Comparison of ENCODE assay signal across 31 cellular contexts in genomic region chr16:22751104-22751667, GRCh38.
"Had no signal": no experiment of that assay in that cellular context is flagged by ENCODE, and none has a peak within 500 bp of the region (broad histone marks: within the 10 kb centered on the region; RNA-seq: fewer than 3 reads in every experiment).

No MANE protein-coding gene starts in this region.

- H3K4me1 Mint-ChIP-seq: activated CD4-positive, alpha-beta memory T cell treated with anti-CD3 and anti-CD28 coated beads, Interleukin-2, amount 10 ng/mL, durations not matched to agents 7 days and 5 days; activated CD4-positive, alpha-beta T cell treated with anti-CD3 and anti-CD28 coated beads, Interleukin-2, amount 10 ng/mL, durations not matched to agents 7 days and 5 days; activated naive CD4-positive, alpha-beta T cell treated with anti-CD3 and anti-CD28 coated beads, Interleukin-2, amount 10 ng/mL, durations not matched to agents 7 days and 5 days; activated naive CD8-positive, alpha-beta T cell treated with anti-CD3 and anti-CD28 coated beads, Interleukin-2, amount 10 ng/mL, durations not matched to agents 7 days and 5 days; T-helper 17 cell had no signal

- H3K27me3 ChIP-seq: ascending aorta, cardiac muscle cell, colonic mucosa, gastrocnemius medialis had no signal

- H3K9me3 Mint-ChIP-seq: activated CD4-positive, alpha-beta memory T cell treated with anti-CD3 and anti-CD28 coated beads, Interleukin-2, amount 10 ng/mL, durations not matched to agents 7 days and 5 days; activated CD4-positive, alpha-beta T cell treated with anti-CD3 and anti-CD28 coated beads, Interleukin-2, amount 10 ng/mL, durations not matched to agents 7 days and 5 days; activated naive CD8-positive, alpha-beta T cell treated with anti-CD3 and anti-CD28 coated beads, Interleukin-2, amount 10 ng/mL, durations not matched to agents 7 days and 5 days had no signal

- H3K4me3 ChIP-seq: ascending aorta, breast epithelium, cardiac muscle cell, colonic mucosa, gastrocnemius medialis, heart left ventricle had no signal

- H3K27me3 Mint-ChIP-seq: activated CD4-positive, alpha-beta memory T cell treated with anti-CD3 and anti-CD28 coated beads, Interleukin-2, amount 10 ng/mL, durations not matched to agents 7 days and 5 days had no signal

- H3K4me3 Mint-ChIP-seq: activated CD4-positive, alpha-beta memory T cell treated with anti-CD3 and anti-CD28 coated beads, Interleukin-2, amount 10 ng/mL, durations not matched to agents 7 days and 5 days; activated CD4-positive, alpha-beta T cell treated with anti-CD3 and anti-CD28 coated beads, Interleukin-2, amount 10 ng/mL, durations not matched to agents 7 days and 5 days; activated naive CD4-positive, alpha-beta T cell treated with anti-CD3 and anti-CD28 coated beads, Interleukin-2, amount 10 ng/mL, durations not matched to agents 7 days and 5 days; activated naive CD8-positive, alpha-beta T cell treated with anti-CD3 and anti-CD28 coated beads, Interleukin-2, amount 10 ng/mL, durations not matched to agents 7 days and 5 days; activated T-cell treated with anti-CD3 and anti-CD28 coated beads, Interleukin-2, amount 50 U/mL, for 24 hours; activated T-cell treated with anti-CD3 and anti-CD28 coated beads, Interleukin-2, amount 50 U/mL, for 72 hours; brain; T-helper 17 cell; T-helper 2 cell treated with Interferon-gamma antibody and Interleukin-4, amounts not matched to agents 5 μg/mL and 100 μg/mL, for 36 hours had no signal

- H3K36me3 ChIP-seq: ascending aorta, breast epithelium, cardiac muscle cell, colonic mucosa, gastrocnemius medialis, heart left ventricle had no signal

- H3K9me3 ChIP-seq: ascending aorta, breast epithelium, colonic mucosa, gastrocnemius medialis had no signal

- ATAC-seq: activated naive CD4-positive, alpha-beta T cell treated with anti-CD3 and anti-CD28 coated beads, Interleukin-2, amount 50 U/mL, for 72 hours; activated T-cell treated with anti-CD3 and anti-CD28 coated beads, Interleukin-2, amount 50 U/mL, for 72 hours; esophagus mucosa; foreskin keratinocyte; gastrocnemius medialis; T-helper 17 cell had no signal

- H3K36me3 Mint-ChIP-seq: activated naive CD4-positive, alpha-beta T cell treated with anti-CD3 and anti-CD28 coated beads, Interleukin-2, amount 10 ng/mL, durations not matched to agents 7 days and 5 days; activated naive CD4-positive, alpha-beta T cell treated with anti-CD3 and anti-CD28 coated beads, Interleukin-2, amount 50 U/mL, for 72 hours; activated naive CD8-positive, alpha-beta T cell treated with anti-CD3 and anti-CD28 coated beads, Interleukin-2, amount 10 ng/mL, durations not matched to agents 7 days and 5 days; brain had no signal

- H3K4me1 ChIP-seq: ascending aorta, breast epithelium, colonic mucosa, foreskin keratinocyte, gastrocnemius medialis, heart left ventricle had no signal

- DNase-seq: activated CD4-positive, alpha-beta memory T cell treated with anti-CD3 and anti-CD28 coated beads, Interleukin-2, amount 10 ng/mL, durations not matched to agents 7 days and 5 days; activated CD4-positive, alpha-beta T cell treated with anti-CD3 and anti-CD28 coated beads for 1 hour; activated CD4-positive, alpha-beta T cell treated with anti-CD3 and anti-CD28 coated beads for 4 hours; activated CD4-positive, alpha-beta T cell treated with anti-CD3 and anti-CD28 coated beads, Interleukin-2, amount 10 ng/mL, durations not matched to agents 7 days and 5 days; activated CD4-positive, alpha-beta T cell treated with anti-CD3 and anti-CD28 coated beads, Interleukin-2, amount 50 U/mL, for 4 hours; activated CD8-positive, alpha-beta memory T cell treated with anti-CD3 and anti-CD28 coated beads, Interleukin-2, amount 50 U/mL, for 48 hours; activated gamma-delta T cell; activated naive CD4-positive, alpha-beta T cell; activated naive CD4-positive, alpha-beta T cell treated with anti-CD3 and anti-CD28 coated beads, Interleukin-2, amount 10 ng/mL, durations not matched to agents 7 days and 5 days; activated naive CD8-positive, alpha-beta T cell treated with anti-CD3 and anti-CD28 coated beads, Interleukin-2, amount 10 ng/mL, durations not matched to agents 7 days and 5 days; activated T-cell treated with anti-CD3 and anti-CD28 coated beads for 4 hours; activated T-cell treated with anti-CD3 and anti-CD28 coated beads, Interleukin-2, amount 50 U/mL, for 24 hours; activated T-cell treated with anti-CD3 and anti-CD28 coated beads, Interleukin-2, amount 50 U/mL, for 72 hours; central memory CD4-positive, alpha-beta T cell; cerebellar nuclear complex; colonic mucosa; effector CD8-positive, alpha-beta T cell; foreskin keratinocyte; gastrocnemius medialis; glutamatergic neuron; heart left ventricle; T-helper 1 cell; T-helper 17 cell; T1000 had no signal

- H3K27ac Mint-ChIP-seq: activated CD4-positive, alpha-beta memory T cell treated with anti-CD3 and anti-CD28 coated beads, Interleukin-2, amount 10 ng/mL, durations not matched to agents 7 days and 5 days; activated CD4-positive, alpha-beta T cell treated with anti-CD3 and anti-CD28 coated beads, Interleukin-2, amount 10 ng/mL, durations not matched to agents 7 days and 5 days; activated naive CD4-positive, alpha-beta T cell treated with anti-CD3 and anti-CD28 coated beads, Interleukin-2, amount 10 ng/mL, durations not matched to agents 7 days and 5 days; activated naive CD4-positive, alpha-beta T cell treated with anti-CD3 and anti-CD28 coated beads, Interleukin-2, amount 50 U/mL, for 72 hours; activated naive CD8-positive, alpha-beta T cell treated with anti-CD3 and anti-CD28 coated beads, Interleukin-2, amount 10 ng/mL, durations not matched to agents 7 days and 5 days; activated T-cell treated with anti-CD3 and anti-CD28 coated beads, Interleukin-2, amount 50 U/mL, for 24 hours; activated T-cell treated with anti-CD3 and anti-CD28 coated beads, Interleukin-2, amount 50 U/mL, for 72 hours; brain; T-helper 17 cell; T-helper 2 cell treated with Interferon-gamma antibody and Interleukin-4, amounts not matched to agents 5 μg/mL and 100 μg/mL, for 36 hours had no signal

- H3K27ac ChIP-seq: ascending aorta, breast epithelium, cardiac muscle cell, colonic mucosa, foreskin keratinocyte, gastrocnemius medialis had no signal
